22 cellular contexts compared by ENCODE assay signal in genomic region chr5:54927097-54927746, GRCh38. TPM values are rescaled to one million over a fixed set of nuclear protein-coding genes. Genes with fewer than 3 reads are reported as not detected.
DNase-seq lines count a peak whose midpoint lies in the region; ATAC-seq lines count a peak whose summit lies in the region.
"Had no signal": no experiment of that assay in that cellular context is flagged by ENCODE, and none has a peak within 500 bp of the region (broad histone marks: within the 10 kb centered on the region; RNA-seq: fewer than 3 reads in every experiment).

No MANE protein-coding gene starts in this region.

- POLR2A ChIA-PET in activated CD4-positive, alpha-beta memory T cell treated with anti-CD3 and anti-CD28 coated beads for 36 hours (lab: Charles Lee) = no interaction called here
- POLR2A ChIA-PET in activated CD8-positive, alpha-beta T cell treated with anti-CD3 and anti-CD28 coated beads, Interleukin-2, amount 10 ng/mL, durations not matched to agents 7 days and 5 days (lab: Charles Lee) = interaction anchor here (0.7 kb wide), 1 partner anchor 15 kb away, joined by 3 read pairs; no protein-coding TSS in a partner anchor

- H3K27ac Mint-ChIP-seq in activated naive CD4-positive, alpha-beta T cell treated with anti-CD3 and anti-CD28 coated beads, Interleukin-2, amount 10 ng/mL, durations not matched to agents 7 days and 5 days = peak overlapping the region; percentile 28
- peak overlapping the region; percentile 14 for H3K27ac Mint-ChIP-seq in activated CD4-positive, alpha-beta memory T cell treated with anti-CD3 and anti-CD28 coated beads for 36 hours
- peak overlapping the region; percentile 26 for H3K27ac Mint-ChIP-seq in activated CD8-positive, alpha-beta T cell treated with anti-CD3 and anti-CD28 coated beads, Interleukin-2, amount 10 ng/mL, durations not matched to agents 7 days and 5 days
- H3K27ac Mint-ChIP-seq: CD4-positive, alpha-beta memory T cell had no signal

- no peak for DNase-seq in activated naive CD4-positive, alpha-beta T cell treated with anti-CD3 and anti-CD28 coated beads, Interleukin-2, amount 10 ng/mL, durations not matched to agents 7 days and 5 days
- DNase-seq in activated naive CD4-positive, alpha-beta T cell treated with anti-CD3 and anti-CD28 coated beads, Interleukin-2, amount 50 U/mL, for 16 hours = no peak
- DNase-seq in activated CD4-positive, alpha-beta memory T cell treated with anti-CD3 and anti-CD28 coated beads for 36 hours = no peak
- DNase-seq in activated CD8-positive, alpha-beta T cell treated with anti-CD3 and anti-CD28 coated beads, Interleukin-2, amount 10 ng/mL, durations not matched to agents 7 days and 5 days = no peak
- DNase-seq in stimulated activated naive CD8-positive, alpha-beta T cell treated with anti-CD3 and anti-CD28 coated beads, Interleukin-15, Interleukin-2, amounts not matched to agents 100 U/mL and 50 U/mL, for 24 hours = no peak
- DNase-seq: C1 segment of cervical spinal cord; CD4-positive, alpha-beta memory T cell; COR-L47; DMS53; Kasumi-1; NCI-H1092 treated with DMSO at 0.1 percent for 48 hours; NCI-H1436; NCI-H187; NCI-H2171 treated with DMSO at 0.1 percent for 48 hours; NCI-H524; NCI-H774; SIG-M5 had no signal

- peaks cover 22% of the 10 kb centered on the region for H3K4me1 Mint-ChIP-seq in activated naive CD4-positive, alpha-beta T cell treated with anti-CD3 and anti-CD28 coated beads, Interleukin-2, amount 10 ng/mL, durations not matched to agents 7 days and 5 days
- peaks cover 8% of the 10 kb centered on the region for H3K4me1 Mint-ChIP-seq in activated CD4-positive, alpha-beta memory T cell treated with anti-CD3 and anti-CD28 coated beads for 36 hours (ENCODE audit: low read depth)
- peaks cover 17% of the 10 kb centered on the region for H3K4me1 Mint-ChIP-seq in activated CD8-positive, alpha-beta T cell treated with anti-CD3 and anti-CD28 coated beads, Interleukin-2, amount 10 ng/mL, durations not matched to agents 7 days and 5 days (ENCODE audit: low read depth)
- H3K4me1 Mint-ChIP-seq: CD4-positive, alpha-beta memory T cell had no signal

- peaks cover 15% of the 10 kb centered on the region for H3K36me3 Mint-ChIP-seq in activated naive CD4-positive, alpha-beta T cell treated with anti-CD3 and anti-CD28 coated beads, Interleukin-2, amount 10 ng/mL, durations not matched to agents 7 days and 5 days
- peaks cover 14% of the 10 kb centered on the region for H3K36me3 Mint-ChIP-seq in activated CD4-positive, alpha-beta memory T cell treated with anti-CD3 and anti-CD28 coated beads for 36 hours
- H3K36me3 Mint-ChIP-seq in activated CD8-positive, alpha-beta T cell treated with anti-CD3 and anti-CD28 coated beads, Interleukin-2, amount 10 ng/mL, durations not matched to agents 7 days and 5 days (ENCODE audit: low read depth) = peaks cover 22% of the 10 kb centered on the region

- ATAC-seq in activated CD8-positive, alpha-beta T cell treated with anti-CD3 and anti-CD28 coated beads, Interleukin-2, amount 10 ng/mL, durations not matched to agents 7 days and 5 days = peak; percentile 47
- ATAC-seq in stimulated activated naive CD8-positive, alpha-beta T cell treated with anti-CD3 and anti-CD28 coated beads, Interleukin-15, Interleukin-2, amounts not matched to agents 100 U/mL and 50 U/mL, for 24 hours = peak; percentile 61
- ATAC-seq in GM21529 (IDR thresholded peaks at IDR 0.05; ENCODE audit: unreplicated experiment) (no peak), HG02884 (IDR thresholded peaks at IDR 0.05; ENCODE audit: unreplicated experiment) (no peak)
- ATAC-seq: K562 had no signal

- CTCF ChIA-PET in activated naive CD4-positive, alpha-beta T cell treated with anti-CD3 and anti-CD28 coated beads, Interleukin-2, amount 10 ng/mL, durations not matched to agents 7 days and 5 days (lab: Charles Lee) = interaction anchor here (0.8 to 3.1 kb wide), 7 partner anchors 17 to 232 kb away, joined by 3 to 10 read pairs (median 4); partner anchors contain the start of gene GPX8
- CTCF ChIA-PET in activated CD4-positive, alpha-beta memory T cell treated with anti-CD3 and anti-CD28 coated beads for 36 hours (lab: Charles Lee) = interaction anchor here (0.7 to 2.4 kb wide), 5 partner anchors 17 to 219 kb away, joined by 3 to 10 read pairs (median 7); no protein-coding TSS in a partner anchor
- CTCF ChIA-PET in activated CD8-positive, alpha-beta T cell treated with anti-CD3 and anti-CD28 coated beads, Interleukin-2, amount 10 ng/mL, durations not matched to agents 7 days and 5 days (lab: Charles Lee) = interaction anchor here (0.6 to 5.2 kb wide), 5 partner anchors 18 to 1032 kb away, joined by 3 to 33 read pairs (median 5); partner anchors contain the start of gene GPX8

- H3K27me3 Mint-ChIP-seq in activated naive CD4-positive, alpha-beta T cell treated with anti-CD3 and anti-CD28 coated beads, Interleukin-2, amount 10 ng/mL, durations not matched to agents 7 days and 5 days = peaks cover 6% of the 10 kb centered on the region
- H3K27me3 Mint-ChIP-seq in activated CD4-positive, alpha-beta memory T cell treated with anti-CD3 and anti-CD28 coated beads for 36 hours = no peaks in the 10 kb centered on the region
- peaks cover 4% of the 10 kb centered on the region for H3K27me3 Mint-ChIP-seq in activated CD8-positive, alpha-beta T cell treated with anti-CD3 and anti-CD28 coated beads, Interleukin-2, amount 10 ng/mL, durations not matched to agents 7 days and 5 days (ENCODE audit: low read depth)

- peaks cover 25% of the 10 kb centered on the region for H3K9me3 Mint-ChIP-seq in activated naive CD4-positive, alpha-beta T cell treated with anti-CD3 and anti-CD28 coated beads, Interleukin-2, amount 10 ng/mL, durations not matched to agents 7 days and 5 days
- peaks cover 27% of the 10 kb centered on the region for H3K9me3 Mint-ChIP-seq in activated CD4-positive, alpha-beta memory T cell treated with anti-CD3 and anti-CD28 coated beads for 36 hours
- H3K9me3 Mint-ChIP-seq in activated CD8-positive, alpha-beta T cell treated with anti-CD3 and anti-CD28 coated beads, Interleukin-2, amount 10 ng/mL, durations not matched to agents 7 days and 5 days (ENCODE audit: insufficient read depth) = peaks cover 19% of the 10 kb centered on the region

- intact Hi-C loops in activated CD4-positive, alpha-beta memory T cell treated with anti-CD3 and anti-CD28 coated beads for 36 hours (cut with micrococcal nuclease) = loop anchor here (1.0 kb wide), 1 partner anchor 24 kb away; no protein-coding TSS in a partner anchor

- H3K4me3 Mint-ChIP-seq in activated naive CD4-positive, alpha-beta T cell treated with anti-CD3 and anti-CD28 coated beads, Interleukin-2, amount 10 ng/mL, durations not matched to agents 7 days and 5 days = no peak overlapping the region
- no peak overlapping the region for H3K4me3 Mint-ChIP-seq in activated CD4-positive, alpha-beta memory T cell treated with anti-CD3 and anti-CD28 coated beads for 36 hours
- no peak overlapping the region for H3K4me3 Mint-ChIP-seq in activated CD8-positive, alpha-beta T cell treated with anti-CD3 and anti-CD28 coated beads, Interleukin-2, amount 10 ng/mL, durations not matched to agents 7 days and 5 days
- H3K4me3 Mint-ChIP-seq: CD4-positive, alpha-beta memory T cell had no signal

RNA-seq across cellular contexts. Expression of gene ESM1, which starts 58.2 kb away (rescaled TPM):
- under 1 TPM; 0.45 to 0.56 TPM for total RNA-seq in activated CD4-positive, alpha-beta memory T cell treated with anti-CD3 and anti-CD28 coated beads for 36 hours
- not detected for total RNA-seq in activated CD8-positive, alpha-beta T cell treated with anti-CD3 and anti-CD28 coated beads, Interleukin-2, amount 10 ng/mL, durations not matched to agents 7 days and 5 days
- total RNA-seq: A673, G401, K562 had no signal

Comparison
In these comparisons a context has a peak if more than half of its experiments do, and no peak if none do; other contexts are left out.
1. ATAC-seq: peak in activated CD8-positive, alpha-beta T cell treated with anti-CD3 and anti-CD28 coated beads, Interleukin-2, amount 10 ng/mL, durations not matched to agents 7 days and 5 days (single experiment) and stimulated activated naive CD8-positive, alpha-beta T cell treated with anti-CD3 and anti-CD28 coated beads, Interleukin-15, Interleukin-2, amounts not matched to agents 100 U/mL and 50 U/mL, for 24 hours (single experiment); none in GM21529 (single experiment) and HG02884 (single experiment).
2. Peak in every context shown above with its lines, with median percentiles within 50 percentile points of each other: H3K27ac Mint-ChIP-seq.